In genomic region chr1:16613185-16614147, GRCh38 we compare ENCODE assay signal across 8 cellular contexts. TPM values are rescaled to one million over a fixed set of nuclear protein-coding genes. Genes with fewer than 3 reads are reported as not detected.
DNase-seq lines count a peak whose midpoint lies in the region; ATAC-seq and TF ChIP-seq lines count a peak whose summit lies in the region.

Gene NBPF1 (minus strand): TSS chr1:16613564.

- ATAC-seq in GM19395 (IDR thresholded peaks at IDR 0.05; ENCODE audit: unreplicated experiment) (peak; percentile 86), HG03520 (IDR thresholded peaks at IDR 0.05; ENCODE audit: unreplicated experiment) (peak; percentile 74), left lung (peak; percentile 99)

- H3K9ac ChIP-seq in BLaER1 = peak within 1 kb of the TSS; percentile 77

- H3K4me2 ChIP-seq in BLaER1 = peak within 1 kb of the TSS; percentile 84

- H3K4me1 ChIP-seq in BLaER1 = peaks cover 25% of the 10 kb centered on the region
- H3K4me1 ChIP-seq in left lung = peaks cover 17 to 27% of the 10 kb centered on the region in 2 donors

- H4K20me1 ChIP-seq in BLaER1 = peaks cover 30% of the 10 kb centered on the region

- H3K27me3 ChIP-seq in BLaER1 (peaks cover 17% of the 10 kb centered on the region; the same call in 1 of the 2 replicates), left lung (peaks cover 0 to 8% of the 10 kb centered on the region in 2 donors)

- H3K36me3 ChIP-seq in BLaER1 = peaks cover 16% of the 10 kb centered on the region
- H3K36me3 ChIP-seq in left lung = peaks cover 0 to 16% of the 10 kb centered on the region in 2 donors

- H3K4me3 ChIP-seq in BLaER1 = peak within 1 kb of the TSS; percentile 77
- peak within 1 kb of the TSS; percentile 61 to 76 for H3K4me3 ChIP-seq in left lung

- no peak for TF ChIP-seq CTCF in left lung (IDR thresholded peaks at IDR 0.05)

- H3K9me3 ChIP-seq in BLaER1 = no peaks in the 10 kb centered on the region
- no peaks in the 10 kb centered on the region for H3K9me3 ChIP-seq in left lung

- intact Hi-C loops in left lung (cut with DNase I) = no loop called here

- H3K27ac ChIP-seq in BLaER1 = peak within 1 kb of the TSS; percentile 38; the same call in 1 of the 2 replicates
- peak within 1 kb of the TSS; percentile 68 to 73 for H3K27ac ChIP-seq in left lung

- DNase-seq in NCI-H526 (lab: John Stamatoyannopoulos, UW) (peak; percentile 99 to 100), dermis microvascular lymphatic vessel endothelial cell (ENCODE audit: low read depth in 2 of 2) (peak; percentile 77 to 98), left lung (peak; percentile 99 to 100)
- DNase-seq in activated CD4-positive, alpha-beta T cell treated with anti-CD3 and anti-CD28 coated beads, Interleukin-2, amount 50 U/mL, for 24 hours (ENCODE audit: low read depth in 1 of 2, low spot score in 1 of 2) = peak; percentile 91 to 99
- peak; percentile 96 to 99 for DNase-seq in stimulated activated CD4-positive, alpha-beta T cell treated with anti-CD3 and anti-CD28 coated beads, Interleukin-2, amount 100 ng/mL, for 24 hours

RNA-seq across cellular contexts. Expression of gene NBPF1, which starts in this region (rescaled TPM):
- 19.2 and 20.4 TPM in 2 replicates for total RNA-seq in dermis microvascular lymphatic vessel endothelial cell
- 10 to 100 TPM; 35.2 to 40.1 TPM for total RNA-seq in left lung

Comparison
In these comparisons a context has a peak if more than half of its experiments do, and no peak if none do; other contexts are left out.
1. Peak in every context shown above with its lines: DNase-seq, ATAC-seq, H3K4me3 ChIP-seq and H3K27ac ChIP-seq.